ENCODE assay signal across 11 cellular contexts in genomic region chr11:78046486-78046854, GRCh38. TPM values are rescaled to one million over a fixed set of nuclear protein-coding genes. Genes with fewer than 3 reads are reported as not detected.
DNase-seq lines count a peak whose midpoint lies in the region; ATAC-seq and TF ChIP-seq lines count a peak whose summit lies in the region.
"Had no signal": no experiment of that assay in that cellular context is flagged by ENCODE, and none has a peak within 500 bp of the region (broad histone marks: within the 10 kb centered on the region; RNA-seq: fewer than 3 reads in every experiment).

No MANE protein-coding gene starts in this region.

- H3K9ac ChIP-seq in fibroblast of lung (ENCODE audit: insufficient read depth, low read length) (no peak overlapping the region), skeletal muscle satellite cell (ENCODE audit: low read depth, low read length) (no peak overlapping the region)

- H3K4me3 ChIP-seq in SJCRH30: peak overlapping the region; percentile 54
- no peak overlapping the region for H3K4me3 ChIP-seq in fibroblast of lung (replicated peaks in 1 of 4; ENCODE audit: control extremely low read depth in 1 of 4, insufficient read depth in 1 of 4, low read depth in 3 of 4, low read length in 4 of 4)
- H3K4me3 ChIP-seq in skeletal muscle satellite cell (ENCODE audit: low read length): no peak overlapping the region

- no peaks in the 10 kb centered on the region for H4K20me1 ChIP-seq in fibroblast of lung (ENCODE audit: control insufficient read depth, extremely low read depth, insufficient read depth, low read length)

- H3K27me3 ChIP-seq in SJCRH30: no peaks in the 10 kb centered on the region
- H3K27me3 ChIP-seq in fibroblast of lung (ENCODE audit: control insufficient read depth, insufficient read depth, low read length): no peaks in the 10 kb centered on the region
- H3K27me3 ChIP-seq in skeletal muscle satellite cell (ENCODE audit: control insufficient read depth, insufficient read depth, low read length): no peaks in the 10 kb centered on the region

- no peak overlapping the region for H3K4me2 ChIP-seq in fibroblast of lung (ENCODE audit: extremely low read depth, insufficient read depth, low read length)
- peak overlapping the region; percentile 100 for H3K4me2 ChIP-seq in skeletal muscle satellite cell (ENCODE audit: low read length)

- no peak for TF ChIP-seq CTCF in fibroblast of lung (conservative IDR thresholded peaks at IDR 0.05 in 1 of 2, IDR thresholded peaks at IDR 0.05 in 1 of 2; ENCODE audit: low read depth in 1 of 2, low read length in 2 of 2)

- ATAC-seq in GM21825 (IDR thresholded peaks at IDR 0.05; ENCODE audit: unreplicated experiment) (peak; percentile 10), GM18517 (IDR thresholded peaks at IDR 0.05; ENCODE audit: unreplicated experiment) (no peak)

- H3K4me1 ChIP-seq in SJCRH30 (peaks cover 31% of the 10 kb centered on the region), fibroblast of lung (ENCODE audit: control insufficient read depth, extremely low read depth, insufficient read depth, low read length) (peaks cover 8% of the 10 kb centered on the region), skeletal muscle satellite cell (ENCODE audit: control insufficient read depth, insufficient read depth, low read length) (peaks cover 24% of the 10 kb centered on the region)

- no peaks in the 10 kb centered on the region for H3K36me3 ChIP-seq in SJCRH30
- H3K36me3 ChIP-seq in fibroblast of lung (ENCODE audit: control insufficient read depth, insufficient read depth, low read length): no peaks in the 10 kb centered on the region
- no peaks in the 10 kb centered on the region for H3K36me3 ChIP-seq in skeletal muscle satellite cell (ENCODE audit: insufficient read depth, low read length)

- H3K27ac ChIP-seq in SJCRH30: no peak overlapping the region
- no peak overlapping the region for H3K27ac ChIP-seq in fibroblast of lung (ENCODE audit: insufficient read depth, low read length)
- H3K27ac ChIP-seq: epithelial cell of prostate had no signal

- H3K9me3 ChIP-seq in SJCRH30 (replicated peaks) (no peaks in the 10 kb centered on the region), fibroblast of lung (ENCODE audit: control insufficient read depth, insufficient read depth, low read depth, low read length) (no peaks in the 10 kb centered on the region), skeletal muscle satellite cell (replicated peaks; ENCODE audit: low read length) (no peaks in the 10 kb centered on the region)

- H2AFZ ChIP-seq in fibroblast of lung (ENCODE audit: low read length): peak overlapping the region; percentile 48

- H3K79me2 ChIP-seq in fibroblast of lung (ENCODE audit: control insufficient read depth, insufficient read depth, low read length): no peaks in the 10 kb centered on the region

- DNase-seq in SJCRH30 (no peak), fibroblast of lung (ENCODE audit: low read depth in 2 of 2) (no peak), germinal center (ENCODE audit: low spot score) (no peak), NCI-H82 treated with DMSO at 0.1 percent for 48 hours (lab: John Stamatoyannopoulos, UW; ENCODE audit: unreplicated experiment) (no peak)
- no peak for DNase-seq in stimulated activated CD4-positive, alpha-beta T cell treated with anti-CD3 and anti-CD28 coated beads, Interleukin-15, amount 100 ng/mL, for 24 hours

RNA-seq across cellular contexts. Expression of gene THRSP, which starts 17.2 kb away (rescaled TPM):
- total RNA-seq in SJCRH30 (2014; rRNA removed; shearing (Covaris generic)): not detected in 2 replicates
- under 0.01 TPM in 1 of 2 replicates, not detected in the other for total RNA-seq in fibroblast of lung
- polyA plus RNA-seq in fibroblast of lung: 0.19 TPM in 1 of 2 replicates, not detected in the other
- polyA plus RNA-seq in fibroblast of lung (2012): 0.10 TPM in 1 of 2 replicates, not detected in the other
- not detected in 2 replicates for polyA minus RNA-seq in fibroblast of lung (ENCODE audit: low replicate concordance)
- total RNA-seq in skeletal muscle satellite cell (2012; rRNA removed): not detected in 2 replicates
- total RNA-seq: activated CD4-positive, alpha-beta memory T cell treated with anti-CD3 and anti-CD28 coated beads for 36 hours; HT1080 had no signal

RNA-seq across cellular contexts. Expression of gene KCTD14, which starts 23.4 kb away (rescaled TPM):
- total RNA-seq in SJCRH30 (2014; rRNA removed; shearing (Covaris generic)): 0.15 and 0.24 TPM in 2 replicates
- 0.33 and 0.77 TPM in 2 replicates for total RNA-seq in fibroblast of lung
- 2.5 and 3.2 TPM in 2 replicates for polyA plus RNA-seq in fibroblast of lung
- 1.2 and 1.9 TPM in 2 replicates for polyA plus RNA-seq in fibroblast of lung (2012)
- 2.2 and 5.9 TPM in 2 replicates for polyA minus RNA-seq in fibroblast of lung (ENCODE audit: low replicate concordance)
- 0.87 and 1.5 TPM in 2 replicates for total RNA-seq in skeletal muscle satellite cell (2012; rRNA removed)

RNA-seq across cellular contexts. Expression of gene NDUFC2, which starts 33.2 kb away (rescaled TPM):
- 127 and 135 TPM in 2 replicates for total RNA-seq in SJCRH30 (2014; rRNA removed; shearing (Covaris generic))
- total RNA-seq in fibroblast of lung: 60.9 and 101 TPM in 2 replicates
- 93.9 and 113 TPM in 2 replicates for polyA plus RNA-seq in fibroblast of lung
- polyA plus RNA-seq in fibroblast of lung (2012): 446 and 520 TPM in 2 replicates
- 29.3 and 35.9 TPM in 2 replicates for polyA minus RNA-seq in fibroblast of lung (ENCODE audit: low replicate concordance)
- 123 and 170 TPM in 2 replicates for total RNA-seq in skeletal muscle satellite cell (2012; rRNA removed)

RNA-seq across cellular contexts. Expression of gene INTS4, which starts 52.0 kb away (rescaled TPM):
- total RNA-seq in SJCRH30 (2014; rRNA removed; shearing (Covaris generic)): 31.6 and 33.0 TPM in 2 replicates
- 32.4 and 38.6 TPM in 2 replicates for total RNA-seq in fibroblast of lung
- polyA plus RNA-seq in fibroblast of lung: 17.2 and 20.8 TPM in 2 replicates
- polyA plus RNA-seq in fibroblast of lung (2012): 14.6 and 20.2 TPM in 2 replicates
- 26.7 and 36.1 TPM in 2 replicates for polyA minus RNA-seq in fibroblast of lung (ENCODE audit: low replicate concordance)
- total RNA-seq in skeletal muscle satellite cell (2012; rRNA removed): 27.4 and 38.0 TPM in 2 replicates
